In the genomic region with DNA sequence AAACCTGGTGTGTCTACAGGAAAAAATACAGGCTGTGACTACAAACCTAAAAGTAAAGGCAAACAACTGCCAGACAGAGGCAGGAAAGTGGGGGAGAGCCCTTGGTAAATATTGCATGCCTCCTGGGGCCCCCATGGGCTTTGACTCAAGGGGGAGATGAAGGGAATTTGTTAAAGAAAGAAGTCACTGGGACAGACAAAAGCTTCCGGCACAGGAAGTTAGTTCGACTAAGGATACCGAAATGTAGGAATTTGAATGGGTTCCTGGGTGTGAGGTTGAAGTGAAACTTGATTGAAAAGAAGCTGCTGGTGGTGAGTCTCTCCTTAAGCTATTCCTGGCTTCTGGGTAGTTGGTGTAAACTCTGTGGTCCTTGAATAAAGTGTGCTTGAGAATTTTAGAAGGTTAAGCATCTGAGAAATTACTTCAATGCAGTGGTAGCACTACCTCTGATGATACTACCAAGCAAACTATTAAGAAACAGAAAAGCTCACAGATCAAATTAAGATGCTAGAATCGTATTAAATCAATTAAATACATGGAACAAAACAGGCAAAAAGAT, we compare ENCODE assay signal across 10 cellular contexts. TPM values are rescaled to one million over a fixed set of nuclear protein-coding genes. Genes with fewer than 3 reads are reported as not detected.
"Had no signal": no experiment of that assay in that cellular context is flagged by ENCODE, and none has a peak within 500 bp of the region (broad histone marks: within the 10 kb centered on the region; RNA-seq: fewer than 3 reads in every experiment).

No MANE protein-coding gene starts in this region.

RNA-seq across cellular contexts. Expression of gene NANOG, which starts 9.6 kb away (rescaled TPM):
- total RNA-seq: activated CD4-positive, alpha-beta memory T cell treated with anti-CD3 and anti-CD28 coated beads, Interleukin-2, amount 10 ng/mL, durations not matched to agents 7 days and 5 days; activated CD4-positive, alpha-beta T cell treated with anti-CD3 and anti-CD28 coated beads for 36 hours; activated CD8-positive, alpha-beta memory T cell treated with anti-CD3 and anti-CD28 coated beads for 36 hours; activated naive CD4-positive, alpha-beta T cell treated with anti-CD3 and anti-CD28 coated beads for 36 hours; activated T-helper 17 cell treated with anti-CD3 and anti-CD28 coated beads, Interleukin-2, amount 50 U/mL, for 72 hours; Peyer's patch; Right ventricle myocardium superior; SJCRH30; T-helper 2 cell treated with Interferon-gamma antibody and Interleukin-4, amounts not matched to agents 100 ng/mL and 5 ng/mL, for 36 hours had no signal
- polyA plus RNA-seq: SK-N-SH had no signal

RNA-seq across cellular contexts. Expression of gene NANOGNB, which starts 33.8 kb away (rescaled TPM):
- total RNA-seq: activated CD4-positive, alpha-beta memory T cell treated with anti-CD3 and anti-CD28 coated beads, Interleukin-2, amount 10 ng/mL, durations not matched to agents 7 days and 5 days; activated CD4-positive, alpha-beta T cell treated with anti-CD3 and anti-CD28 coated beads for 36 hours; activated CD8-positive, alpha-beta memory T cell treated with anti-CD3 and anti-CD28 coated beads for 36 hours; activated naive CD4-positive, alpha-beta T cell treated with anti-CD3 and anti-CD28 coated beads for 36 hours; activated T-helper 17 cell treated with anti-CD3 and anti-CD28 coated beads, Interleukin-2, amount 50 U/mL, for 72 hours; Peyer's patch; Right ventricle myocardium superior; SJCRH30; T-helper 2 cell treated with Interferon-gamma antibody and Interleukin-4, amounts not matched to agents 100 ng/mL and 5 ng/mL, for 36 hours had no signal
- polyA plus RNA-seq: SK-N-SH had no signal

RNA-seq across cellular contexts. Expression of gene CLEC4C, which starts 51.7 kb away (rescaled TPM):
- total RNA-seq: activated CD4-positive, alpha-beta memory T cell treated with anti-CD3 and anti-CD28 coated beads, Interleukin-2, amount 10 ng/mL, durations not matched to agents 7 days and 5 days; activated CD4-positive, alpha-beta T cell treated with anti-CD3 and anti-CD28 coated beads for 36 hours; activated CD8-positive, alpha-beta memory T cell treated with anti-CD3 and anti-CD28 coated beads for 36 hours; activated naive CD4-positive, alpha-beta T cell treated with anti-CD3 and anti-CD28 coated beads for 36 hours; activated T-helper 17 cell treated with anti-CD3 and anti-CD28 coated beads, Interleukin-2, amount 50 U/mL, for 72 hours; Peyer's patch; Right ventricle myocardium superior; SJCRH30; T-helper 2 cell treated with Interferon-gamma antibody and Interleukin-4, amounts not matched to agents 100 ng/mL and 5 ng/mL, for 36 hours had no signal
- polyA plus RNA-seq: SK-N-SH had no signal
